33 cellular contexts compared by ENCODE assay signal in the genomic region with DNA sequence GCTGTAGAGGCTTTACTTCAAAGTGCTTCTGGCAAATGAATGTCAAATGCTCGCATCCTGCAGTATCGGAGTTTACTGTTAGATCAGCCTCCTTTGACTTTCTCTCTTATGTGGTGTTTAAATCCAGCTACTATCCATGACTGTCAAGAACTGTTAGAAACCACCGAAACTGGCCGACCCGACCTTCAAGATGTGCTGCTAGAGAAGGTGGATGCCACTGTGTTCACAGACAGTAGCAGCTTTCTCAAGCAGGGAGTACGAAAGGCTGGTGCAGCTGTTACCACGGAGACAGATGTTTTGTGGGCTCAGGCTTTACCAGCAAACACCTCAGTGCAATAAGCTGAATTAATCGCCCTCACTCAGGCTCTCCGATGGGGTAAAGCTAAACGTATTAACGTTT.
"Had no signal": no experiment of that assay in that cellular context is flagged by ENCODE, and none has a peak within 500 bp of the region (broad histone marks: within the 10 kb centered on the region; RNA-seq: fewer than 3 reads in every experiment).

No MANE protein-coding gene starts in this region.

- H3K36me3 ChIP-seq: ascending aorta, cardiac muscle cell, Peyer's patch, SJSA1 had no signal

- H3K9ac ChIP-seq: SK-N-SH had no signal

- H3K4me3 Mint-ChIP-seq: activated CD4-positive, alpha-beta T cell treated with anti-CD3 and anti-CD28 coated beads for 36 hours; activated CD4-positive, alpha-beta T cell treated with anti-CD3 and anti-CD28 coated beads, Interleukin-2, amount 10 ng/mL, durations not matched to agents 7 days and 5 days; activated CD8-positive, alpha-beta T cell treated with anti-CD3 and anti-CD28 coated beads, Interleukin-2, amount 10 ng/mL, durations not matched to agents 7 days and 5 days; activated naive CD4-positive, alpha-beta T cell treated with anti-CD3 and anti-CD28 coated beads, Interleukin-2, amount 50 U/mL, for 24 hours; activated naive CD8-positive, alpha-beta T cell treated with anti-CD3 and anti-CD28 coated beads, Interleukin-2, amount 10 ng/mL, durations not matched to agents 7 days and 5 days; activated T-cell treated with anti-CD3 and anti-CD28 coated beads, Interleukin-2, amount 50 U/mL, for 24 hours; central memory CD8-positive, alpha-beta T cell; T-helper 1 cell treated with Interleukin-12 subunit alpha and Interleukin-12 subunit beta and Interleukin-4 antibody, amounts not matched to agents 30 μg/mL and 1 μg/mL, for 36 hours; T-helper 2 cell treated with Interferon-gamma antibody and Interleukin-4, amounts not matched to agents 5 μg/mL and 100 μg/mL, for 36 hours; WTC11 had no signal

- H3K4me1 Mint-ChIP-seq: activated CD4-positive, alpha-beta T cell treated with anti-CD3 and anti-CD28 coated beads for 36 hours; activated CD4-positive, alpha-beta T cell treated with anti-CD3 and anti-CD28 coated beads, Interleukin-2, amount 10 ng/mL, durations not matched to agents 7 days and 5 days; activated naive CD4-positive, alpha-beta T cell treated with anti-CD3 and anti-CD28 coated beads, Interleukin-2, amount 50 U/mL, for 24 hours; activated naive CD8-positive, alpha-beta T cell treated with anti-CD3 and anti-CD28 coated beads, Interleukin-2, amount 10 ng/mL, durations not matched to agents 7 days and 5 days; central memory CD8-positive, alpha-beta T cell had no signal

- H3K27me3 ChIP-seq: ascending aorta, cardiac muscle cell, Peyer's patch, SJSA1 had no signal

- H3K36me3 Mint-ChIP-seq: activated naive CD4-positive, alpha-beta T cell treated with anti-CD3 and anti-CD28 coated beads, Interleukin-2, amount 50 U/mL, for 24 hours; activated naive CD8-positive, alpha-beta T cell treated with anti-CD3 and anti-CD28 coated beads, Interleukin-2, amount 10 ng/mL, durations not matched to agents 7 days and 5 days had no signal

- H3K4me1 ChIP-seq: ascending aorta, Peyer's patch, SJSA1 had no signal

- H3K27ac ChIP-seq: ascending aorta, cardiac muscle cell, Peyer's patch, SJSA1 had no signal

- H3K27me3 Mint-ChIP-seq: activated CD4-positive, alpha-beta T cell treated with anti-CD3 and anti-CD28 coated beads for 36 hours; activated CD4-positive, alpha-beta T cell treated with anti-CD3 and anti-CD28 coated beads, Interleukin-2, amount 10 ng/mL, durations not matched to agents 7 days and 5 days; activated naive CD4-positive, alpha-beta T cell treated with anti-CD3 and anti-CD28 coated beads, Interleukin-2, amount 50 U/mL, for 24 hours; activated naive CD8-positive, alpha-beta T cell treated with anti-CD3 and anti-CD28 coated beads, Interleukin-2, amount 10 ng/mL, durations not matched to agents 7 days and 5 days; activated T-cell treated with anti-CD3 and anti-CD28 coated beads, Interleukin-2, amount 50 U/mL, for 24 hours; central memory CD8-positive, alpha-beta T cell had no signal

- ATAC-seq: activated CD4-positive, alpha-beta T cell treated with anti-CD3 and anti-CD28 coated beads for 36 hours; activated CD4-positive, CD25-positive, alpha-beta regulatory T cell treated with anti-CD3 and anti-CD28 coated beads, Interleukin-2, amount 50 U/mL, for 24 hours; activated CD8-positive, alpha-beta T cell treated with anti-CD3 and anti-CD28 coated beads, Interleukin-2, amount 10 ng/mL, durations not matched to agents 7 days and 5 days; K562; PC-3; WTC11 had no signal

- DNase-seq: activated CD4-positive, alpha-beta T cell treated with anti-CD3 and anti-CD28 coated beads for 36 hours; activated CD4-positive, alpha-beta T cell treated with anti-CD3 and anti-CD28 coated beads, Interleukin-2, amount 10 ng/mL, durations not matched to agents 7 days and 5 days; activated CD4-positive, alpha-beta T cell treated with anti-CD3 and anti-CD28 coated beads, Interleukin-2, amount 50 U/mL, for 48 hours; activated CD8-positive, alpha-beta T cell treated with anti-CD3 and anti-CD28 coated beads, Interleukin-2, amount 10 ng/mL, durations not matched to agents 7 days and 5 days; activated gamma-delta T cell; activated naive CD4-positive, alpha-beta T cell treated with Interleukin-2 at 50 U/mL for 16 hours; activated naive CD8-positive, alpha-beta T cell treated with anti-CD3 and anti-CD28 coated beads, Interleukin-2, amount 10 ng/mL, durations not matched to agents 7 days and 5 days; activated T-cell treated with anti-CD3 and anti-CD28 coated beads, Interleukin-2, amount 50 U/mL, for 24 hours; amygdala; NCI-H1092 treated with DMSO at 0.1 percent for 48 hours; NCI-H1417; NCI-H1694; NCI-H1930; NCI-H226; NCI-H526 treated with DMSO at 0.1 percent for 48 hours; NCI-H774; NK-92 treated with Interleukin-12 subunit alpha and Interleukin-12 subunit beta, amount 100 ng/mL, for 24 hours; PC-3; Peyer's patch; RPMI8226; SHP77 treated with DMSO at 0.1 percent for 48 hours had no signal

- H3K27ac Mint-ChIP-seq: activated CD4-positive, alpha-beta T cell treated with anti-CD3 and anti-CD28 coated beads for 36 hours; activated CD4-positive, alpha-beta T cell treated with anti-CD3 and anti-CD28 coated beads, Interleukin-2, amount 10 ng/mL, durations not matched to agents 7 days and 5 days; activated CD8-positive, alpha-beta T cell treated with anti-CD3 and anti-CD28 coated beads, Interleukin-2, amount 10 ng/mL, durations not matched to agents 7 days and 5 days; activated naive CD4-positive, alpha-beta T cell treated with anti-CD3 and anti-CD28 coated beads, Interleukin-2, amount 50 U/mL, for 24 hours; activated naive CD8-positive, alpha-beta T cell treated with anti-CD3 and anti-CD28 coated beads, Interleukin-2, amount 10 ng/mL, durations not matched to agents 7 days and 5 days; activated T-cell treated with anti-CD3 and anti-CD28 coated beads, Interleukin-2, amount 50 U/mL, for 24 hours; activated T-helper 2 cell treated with anti-CD3 and anti-CD28 coated beads, Interferon-gamma antibody, Interleukin-2, Interleukin-4, amounts not matched to agents 10 μg/mL and 5 μg/mL and 100 μg/mL, durations not matched to agents 14 hours and 24 hours and 36 hours; T-helper 1 cell treated with Interleukin-12 subunit alpha and Interleukin-12 subunit beta and Interleukin-4 antibody, amounts not matched to agents 30 μg/mL and 1 μg/mL, for 36 hours; T-helper 2 cell treated with Interferon-gamma antibody and Interleukin-4, amounts not matched to agents 5 μg/mL and 100 μg/mL, for 36 hours; WTC11 had no signal

- H3K4me2 ChIP-seq: SK-N-SH had no signal

- H3K4me3 ChIP-seq: ascending aorta, cardiac muscle cell, K562, Peyer's patch, SJSA1 had no signal

- H3K9me3 ChIP-seq: ascending aorta, Peyer's patch, SJSA1, SK-N-SH had no signal
